9 cellular contexts compared by ENCODE assay signal in genomic region chr19:56217039-56217949, GRCh38. TPM values are rescaled to one million over a fixed set of nuclear protein-coding genes. Genes with fewer than 3 reads are reported as not detected.
DNase-seq lines count a peak whose midpoint lies in the region; ATAC-seq, FAIRE-seq and TF ChIP-seq lines count a peak whose summit lies in the region.
"Had no signal": no experiment of that assay in that cellular context is flagged by ENCODE, and none has a peak within 500 bp of the region (broad histone marks: within the 10 kb centered on the region; RNA-seq: fewer than 3 reads in every experiment).

No MANE protein-coding gene starts in this region.

- H3K4me1 ChIP-seq in small intestine (ENCODE audit: control insufficient read depth in 2 of 2, insufficient read depth in 1 of 2, low read depth in 1 of 2, low read length in 1 of 2): no peaks in the 10 kb centered on the region
- H3K4me1 ChIP-seq in BE2C: no peaks in the 10 kb centered on the region

- H3K4me1 Mint-ChIP-seq in naive B cell: peaks cover 3 to 8% (median 5%) of the 10 kb centered on the region in 3 donors
- no peaks in the 10 kb centered on the region for H3K4me1 Mint-ChIP-seq in stimulated activated effector memory CD8-positive, alpha-beta T cell treated with anti-CD3 and anti-CD28 coated beads, Interleukin-12 subunit alpha, Interleukin-12 subunit beta, amount 100 ng/mL, for 72 hours

- CTCF ChIA-PET in AG04450 (lab: Charles Lee): no interaction called here

- no peaks in the 10 kb centered on the region for H3K9me3 Mint-ChIP-seq in naive B cell
- no peaks in the 10 kb centered on the region for H3K9me3 Mint-ChIP-seq in stimulated activated effector memory CD8-positive, alpha-beta T cell treated with anti-CD3 and anti-CD28 coated beads, Interleukin-12 subunit alpha, Interleukin-12 subunit beta, amount 100 ng/mL, for 72 hours

- H3K27ac Mint-ChIP-seq in naive B cell: no peak overlapping the region
- no peak overlapping the region for H3K27ac Mint-ChIP-seq in stimulated activated effector memory CD8-positive, alpha-beta T cell treated with anti-CD3 and anti-CD28 coated beads, Interleukin-12 subunit alpha, Interleukin-12 subunit beta, amount 100 ng/mL, for 72 hours

- H3K4me3 Mint-ChIP-seq in naive B cell: peak overlapping the region in 5 of 8 donors; percentile 15 to 63 (median 30)
- no peak overlapping the region for H3K4me3 Mint-ChIP-seq in stimulated activated effector memory CD8-positive, alpha-beta T cell treated with anti-CD3 and anti-CD28 coated beads, Interleukin-12 subunit alpha, Interleukin-12 subunit beta, amount 100 ng/mL, for 72 hours

- ATAC-seq in naive B cell (ENCODE audit: low read depth in 2 of 2): no peak
- ATAC-seq in stimulated activated effector memory CD8-positive, alpha-beta T cell treated with anti-CD3 and anti-CD28 coated beads, Interleukin-12 subunit alpha, Interleukin-12 subunit beta, amount 100 ng/mL, for 72 hours: no peak

- POLR2A ChIA-PET in AG04450 (lab: Yijun Ruan, JAX): interaction anchor here (0.5 kb wide), 1 partner anchor 1542 kb away, joined by 3 read pairs; no protein-coding TSS in a partner anchor

- no peak for DNase-seq in AG04450 (ENCODE audit: low read depth, low spot score)
- peak; percentile 70 for DNase-seq in HPDE6-E6E7 (ENCODE audit: extremely low spot score)
- peak; percentile 93 for DNase-seq in epithelial cell of esophagus (ENCODE audit: low read depth)
- no peak for DNase-seq in naive B cell
- DNase-seq in stimulated activated effector memory CD8-positive, alpha-beta T cell treated with anti-CD3 and anti-CD28 coated beads, Interleukin-12 subunit alpha, Interleukin-12 subunit beta, amount 100 ng/mL, for 72 hours (ENCODE audit: low spot score in 2 of 2): no peak
- no peak for DNase-seq in small intestine
- DNase-seq in MV-4-11 (lab: John Stamatoyannopoulos, UW): no peak
- no peak for DNase-seq in BE2C
- DNase-seq: NCI-H1417 treated with DMSO at 0.1 percent for 48 hours had no signal

- H3K9me3 ChIP-seq in AG04450 (ENCODE audit: control insufficient read depth, insufficient read depth, low read length) (peaks cover 10% of the 10 kb centered on the region; the same call in 1 of the 2 replicates), small intestine (ENCODE audit: control insufficient read depth, low read depth) (no peaks in the 10 kb centered on the region), BE2C (no peaks in the 10 kb centered on the region)

- H3K36me3 ChIP-seq in small intestine (ENCODE audit: control insufficient read depth in 2 of 2, insufficient read depth in 2 of 2, low read length in 2 of 2) (no peaks in the 10 kb centered on the region), BE2C (no peaks in the 10 kb centered on the region)

- peaks cover 13 to 35% (median 25%) of the 10 kb centered on the region in 3 donors for H3K27me3 Mint-ChIP-seq in naive B cell

- H3K27me3 ChIP-seq in AG04450 (ENCODE audit: control insufficient read depth, insufficient read depth, low read length) (no peaks in the 10 kb centered on the region), small intestine (ENCODE audit: control insufficient read depth in 2 of 2, insufficient read depth in 2 of 2, low read length in 2 of 2) (no peaks in the 10 kb centered on the region), BE2C (no peaks in the 10 kb centered on the region; the same call in 1 of the 2 replicates)

- no peak for TF ChIP-seq CTCF in AG04450 (IDR thresholded peaks at IDR 0.05; ENCODE audit: low read depth, low read length)
- no peak for TF ChIP-seq CTCF in epithelial cell of esophagus (IDR thresholded peaks at IDR 0.05; ENCODE audit: insufficient read depth, low read depth, low read length, missing control alignments)
- no peak for TF ChIP-seq CTCF in BE2C (IDR thresholded peaks at IDR 0.05; ENCODE audit: low read depth, low read length)

- peaks cover 0 to 9% of the 10 kb centered on the region in 2 donors for H3K36me3 Mint-ChIP-seq in naive B cell
- peaks cover 10% of the 10 kb centered on the region for H3K36me3 Mint-ChIP-seq in stimulated activated effector memory CD8-positive, alpha-beta T cell treated with anti-CD3 and anti-CD28 coated beads, Interleukin-12 subunit alpha, Interleukin-12 subunit beta, amount 100 ng/mL, for 72 hours

- FAIRE-seq in small intestine (lab: Jason Lieb, UNC): no peak

- WGBS in small intestine, 3 donors: 8 to 23% (median 19%) methylated on average over 72 to 79 of the region's 79 CpGs

- H3K4me3 ChIP-seq in AG04450 (ENCODE audit: low read depth, low read length) (peak overlapping the region; percentile 25; the same call in 1 of the 2 replicates), epithelial cell of esophagus (ENCODE audit: low read length) (peak overlapping the region; percentile 36), small intestine (ENCODE audit: low read depth in 1 of 2, low read length in 2 of 2) (no peak overlapping the region), BE2C (ENCODE audit: low read depth, low read length) (no peak overlapping the region)

- H3K27ac ChIP-seq in AG04450 (ENCODE audit: low read depth, low read length) (no peak overlapping the region), small intestine (ENCODE audit: low read depth in 1 of 2, low read length in 1 of 2) (no peak overlapping the region)

RNA-seq across cellular contexts. Expression of gene ZSCAN5C, which starts 15.2 kb away (rescaled TPM):
- polyA plus RNA-seq in AG04450 (2011; rRNA removed) (not detected in 2 replicates), naive B cell (ENCODE audit: low read depth in 6 of 6) (under 1 TPM in 1 of 6 donors, not detected in 5; 0.15 TPM), small intestine (not detected)
- not detected in 2 replicates for polyA minus RNA-seq in AG04450 (2011; rRNA and poly(A)+ RNA removed)
- not detected for polyA plus RNA-seq in BE2C (2012; ENCODE audit: insufficient read depth, insufficient read length, low read depth)

RNA-seq across cellular contexts. Expression of gene ZSCAN5B, which starts 19.7 kb away (rescaled TPM):
- polyA plus RNA-seq in AG04450 (2011; rRNA removed) (not detected in 2 replicates), naive B cell (ENCODE audit: low read depth in 6 of 6) (not detected), small intestine (not detected)
- not detected in 2 replicates for polyA minus RNA-seq in AG04450 (2011; rRNA and poly(A)+ RNA removed)
- 0.57 TPM for polyA plus RNA-seq in BE2C (2012; ENCODE audit: insufficient read depth, insufficient read length, low read depth)

RNA-seq across cellular contexts. Expression of gene GALP, which starts 41.5 kb away (rescaled TPM):
- polyA plus RNA-seq in AG04450 (2011; rRNA removed) (not detected in 2 replicates), naive B cell (ENCODE audit: low read depth in 6 of 6) (not detected), small intestine (not detected)
- not detected in 2 replicates for polyA minus RNA-seq in AG04450 (2011; rRNA and poly(A)+ RNA removed)
- not detected for polyA plus RNA-seq in BE2C (2012; ENCODE audit: insufficient read depth, insufficient read length, low read depth)

RNA-seq across cellular contexts. Expression of gene EDDM13, which starts 55.3 kb away (rescaled TPM):
- polyA plus RNA-seq in AG04450 (2011; rRNA removed) (not detected in 2 replicates), naive B cell (ENCODE audit: low read depth in 6 of 6) (not detected), small intestine (1 to 10 TPM in 1 of 3 donors, not detected in 2; 1.7 TPM)
- polyA minus RNA-seq in AG04450 (2011; rRNA and poly(A)+ RNA removed): not detected in 2 replicates
- polyA plus RNA-seq in BE2C (2012; ENCODE audit: insufficient read depth, insufficient read length, low read depth): 1.2 TPM

Comparison
In these comparisons a context has a peak if more than half of its experiments do, and no peak if none do; other contexts are left out.
1. DNase-seq: peak in HPDE6-E6E7 (single experiment) and epithelial cell of esophagus (single experiment); none in AG04450 (single experiment), naive B cell (single experiment), stimulated activated effector memory CD8-positive, alpha-beta T cell treated with anti-CD3 and anti-CD28 coated beads, Interleukin-12 subunit alpha, Interleukin-12 subunit beta, amount 100 ng/mL, for 72 hours (0 of 2), small intestine (single experiment), MV-4-11 (single experiment) and BE2C (single experiment).
2. H3K4me3 ChIP-seq: peak in AG04450 (single experiment) and epithelial cell of esophagus (single experiment); none in small intestine (0 of 2) and BE2C (single experiment).